ENCODE assay signal across 8 cellular contexts in genomic region chr9:77717608-77718297, GRCh38.
A peak's percentile ranks its signal among the peaks of the same experiment; 100 is the strongest.
DNase-seq lines count a peak whose midpoint lies in the region; FAIRE-seq and TF ChIP-seq lines count a peak whose summit lies in the region.
"Not testable (repeated sequence)": the region's sequence is repeated elsewhere in the genome, so short reads cannot be mapped to it uniquely, and the experiment has no call there.

No MANE protein-coding gene starts in this region.

- H3K9ac ChIP-seq in fibroblast of lung (ENCODE audit: insufficient read depth, low read length); keratinocyte (ENCODE audit: control insufficient read depth, extremely low read depth, insufficient read depth, low read length): not testable (repeated sequence)

- not testable (repeated sequence) for H4K20me1 ChIP-seq in fibroblast of lung (ENCODE audit: control insufficient read depth, extremely low read depth, insufficient read depth, low read length); keratinocyte (ENCODE audit: control insufficient read depth, extremely low read depth, insufficient read depth, low read length)

- H3K9me3 Mint-ChIP-seq in activated T-cell treated with anti-CD3 and anti-CD28 coated beads, Interleukin-2, amount 50 U/mL, for 24 hours; brain: not testable (repeated sequence)

- H3K27me3 ChIP-seq in fibroblast of lung (ENCODE audit: control insufficient read depth, insufficient read depth, low read length); keratinocyte (ENCODE audit: control insufficient read depth, extremely low read depth, insufficient read depth, low read length): not testable (repeated sequence)

- H3K4me3 ChIP-seq in fibroblast of lung (replicated peaks in 1 of 4; ENCODE audit: control extremely low read depth in 1 of 4, insufficient read depth in 1 of 4, low read depth in 3 of 4, low read length in 4 of 4); keratinocyte (ENCODE audit: control insufficient read depth in 2 of 3, extremely low read depth in 1 of 3, insufficient read depth in 2 of 3, low read depth in 1 of 3, low read length in 3 of 3); retinal pigment epithelial cell (ENCODE audit: low read length): not testable (repeated sequence)

- H3K79me2 ChIP-seq in fibroblast of lung (ENCODE audit: control insufficient read depth, insufficient read depth, low read length); keratinocyte (ENCODE audit: control insufficient read depth, insufficient read depth, low read length): not testable (repeated sequence)

- peak overlapping the region; percentile 90 for H3K27ac Mint-ChIP-seq in activated T-cell treated with anti-CD3 and anti-CD28 coated beads, Interleukin-2, amount 50 U/mL, for 24 hours
- peak overlapping the region in 4 of 5 experiments; percentile 11 to 85 (median 76) for H3K27ac Mint-ChIP-seq in brain

- H3K27me3 Mint-ChIP-seq in activated T-cell treated with anti-CD3 and anti-CD28 coated beads, Interleukin-2, amount 50 U/mL, for 24 hours; brain: not testable (repeated sequence)

- H3K36me3 Mint-ChIP-seq in activated T-cell treated with anti-CD3 and anti-CD28 coated beads, Interleukin-2, amount 50 U/mL, for 24 hours (ENCODE audit: low read depth): peaks cover 29% of the 10 kb centered on the region
- peaks cover 13% of the 10 kb centered on the region for H3K36me3 Mint-ChIP-seq in brain

- not testable (repeated sequence) for H3K9me1 ChIP-seq in keratinocyte (ENCODE audit: control insufficient read depth, extremely low read depth, insufficient read depth, low read length)

- not testable (repeated sequence) for H3K36me3 ChIP-seq in fibroblast of lung (ENCODE audit: control insufficient read depth, insufficient read depth, low read length); keratinocyte (ENCODE audit: control insufficient read depth in 2 of 2, extremely low read depth in 1 of 2, insufficient read depth in 2 of 2, low read length in 2 of 2)

- DNase-seq in A172 (ENCODE audit: low spot score): peak; percentile 85
- peak; percentile 84 for DNase-seq in GM04504 (ENCODE audit: low read depth)
- DNase-seq in NCI-H226: peak; percentile 22
- DNase-seq in activated T-cell treated with anti-CD3 and anti-CD28 coated beads, Interleukin-2, amount 50 U/mL, for 24 hours; keratinocyte (ENCODE audit: low read depth, low spot score): not testable (repeated sequence)
- peak; percentile 81 to 95 for DNase-seq in fibroblast of lung (ENCODE audit: low read depth in 2 of 2)
- peak; percentile 21 for DNase-seq in retinal pigment epithelial cell (ENCODE audit: low read depth)

- not testable (repeated sequence) for TF ChIP-seq CTCF in brain (conservative IDR thresholded peaks at IDR 0.05); fibroblast of lung (conservative IDR thresholded peaks at IDR 0.05 in 1 of 2, IDR thresholded peaks at IDR 0.05 in 1 of 2; ENCODE audit: low read depth in 1 of 2, low read length in 2 of 2); keratinocyte (optimal IDR thresholded peaks at IDR 0.05 in 1 of 3, IDR thresholded peaks at IDR 0.05 in 1 of 3, conservative IDR thresholded peaks at IDR 0.05 in 1 of 3; ENCODE audit: extremely low read depth in 1 of 3, insufficient read depth in 2 of 3, low read length in 3 of 3); retinal pigment epithelial cell (conservative IDR thresholded peaks at IDR 0.05; ENCODE audit: low read depth, low read length)

- H3K4me2 ChIP-seq in fibroblast of lung (ENCODE audit: extremely low read depth, insufficient read depth, low read length); keratinocyte (ENCODE audit: control insufficient read depth, extremely low read depth, insufficient read depth, low read depth, low read length): not testable (repeated sequence)

- dilution Hi-C loops in keratinocyte (cut with MboI; ENCODE audit: extremely low pct_ligation_motif_present, low sequenced_read_pairs): not testable (repeated sequence)

- not testable (repeated sequence) for H3K9me3 ChIP-seq in fibroblast of lung (ENCODE audit: control insufficient read depth, insufficient read depth, low read depth, low read length); keratinocyte (ENCODE audit: control insufficient read depth, low read depth, low read length)

- H3K27ac ChIP-seq in fibroblast of lung (ENCODE audit: insufficient read depth, low read length); keratinocyte (ENCODE audit: control insufficient read depth, insufficient read depth, low read length): not testable (repeated sequence)

- peaks cover 37% of the 10 kb centered on the region for H3K4me1 Mint-ChIP-seq in activated T-cell treated with anti-CD3 and anti-CD28 coated beads, Interleukin-2, amount 50 U/mL, for 24 hours (ENCODE audit: low read depth)
- H3K4me1 Mint-ChIP-seq in brain: peaks cover 68% of the 10 kb centered on the region

- H3K4me3 Mint-ChIP-seq in activated T-cell treated with anti-CD3 and anti-CD28 coated beads, Interleukin-2, amount 50 U/mL, for 24 hours: peak overlapping the region; percentile 36
- peak overlapping the region in 1 of 5 experiments; percentile 45 for H3K4me3 Mint-ChIP-seq in brain

- H2AFZ ChIP-seq in fibroblast of lung (ENCODE audit: low read length); keratinocyte (ENCODE audit: control insufficient read depth, low read length): not testable (repeated sequence)

- peaks cover 14% of the 10 kb centered on the region for H3K4me1 ChIP-seq in fibroblast of lung (ENCODE audit: control insufficient read depth, extremely low read depth, insufficient read depth, low read length)
- H3K4me1 ChIP-seq in keratinocyte (ENCODE audit: control insufficient read depth, extremely low read depth, insufficient read depth, low read length): peaks cover 11% of the 10 kb centered on the region

- FAIRE-seq in keratinocyte (lab: Jason Lieb, UNC): peak; percentile 51
